In the genomic region with DNA sequence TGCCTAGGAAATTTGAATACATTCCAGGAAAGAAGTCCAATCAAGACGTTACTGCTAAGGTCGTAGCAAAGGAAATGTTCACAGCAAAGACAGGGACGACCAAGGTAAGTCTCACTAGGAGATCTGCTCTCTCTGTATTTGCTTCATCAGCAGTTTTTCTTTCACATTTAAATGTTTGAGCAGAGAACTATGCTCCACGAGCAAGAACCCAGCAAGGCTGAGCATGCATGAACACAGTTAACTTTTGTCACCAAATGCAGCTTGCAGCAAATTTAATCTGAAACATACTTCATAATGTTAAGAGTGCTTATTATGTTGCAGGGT, we compare ENCODE assay signal across 16 cellular contexts.
DNase-seq lines count a peak whose midpoint lies in the region; ATAC-seq, FAIRE-seq and TF ChIP-seq lines count a peak whose summit lies in the region.
"Had no signal": no experiment of that assay in that cellular context is flagged by ENCODE, and none has a peak within 500 bp of the region (broad histone marks: within the 10 kb centered on the region; RNA-seq: fewer than 3 reads in every experiment).

No MANE protein-coding gene starts in this region.

- no peak overlapping the region for H3K4me3 ChIP-seq in A673 (ENCODE audit: low read depth, low read length, poor library complexity, severe bottlenecking)

- TF ChIP-seq POLR2A in H54 (IDR thresholded peaks at IDR 0.05; ENCODE audit: low read depth, low read length): no peak

- no peaks in the 10 kb centered on the region for H3K27me3 ChIP-seq in A673 (replicated peaks; ENCODE audit: insufficient read depth, low read depth, low read length, poor library complexity)

- H3K4me1 ChIP-seq in A673 (ENCODE audit: insufficient read depth, low read length, poor library complexity, severe bottlenecking): peaks cover 46% of the 10 kb centered on the region

- no TSS peak for BruUV-seq in A673 (replicated peaks; lab: Mats Ljungman, UMichigan)

- H3K9me3 Mint-ChIP-seq in WTC11: peaks cover 18% of the 10 kb centered on the region

- ATAC-seq in WTC11 (peak; percentile 36), GM18520 (IDR thresholded peaks at IDR 0.05; ENCODE audit: unreplicated experiment) (no peak)
- ATAC-seq: HCT116, PC-3 had no signal

- CTCF ChIA-PET in A673 (lab: Charles Lee) (no interaction called here), WTC11 (lab: Charles Lee) (interaction anchor here (1.0 kb wide), 2 partner anchors 30 to 196 kb away, joined by 3 to 4 read pairs; no protein-coding TSS in a partner anchor)

- H3K4me3 Mint-ChIP-seq in WTC11: no peak overlapping the region
- H3K4me3 Mint-ChIP-seq: CD8-positive, alpha-beta memory T cell had no signal

- FAIRE-seq in H54 (lab: Jason Lieb, UNC): peak; percentile 61
- FAIRE-seq in islet of Langerhans (lab: Jason Lieb, UNC): peak; percentile 88

- H3K9me3 ChIP-seq in A673 (ENCODE audit: low read depth, low read length, poor library complexity, severe bottlenecking): peaks cover 13% of the 10 kb centered on the region

- POLR2A ChIA-PET in A673 (lab: Charles Lee; ENCODE audit: low non-redundant PET) (interaction anchor here (0.6 kb wide), 1 partner anchor 15 kb away, joined by 4 read pairs; no protein-coding TSS in a partner anchor), WTC11 (lab: Charles Lee) (no interaction called here)

- TF ChIP-seq CTCF in A673 (conservative IDR thresholded peaks at IDR 0.05; ENCODE audit: low read depth, low read length) (no peak), WTC11 (IDR thresholded peaks at IDR 0.05) (no peak)

- H3K27ac ChIP-seq in A673 (ENCODE audit: low read depth, low read length, poor library complexity, severe bottlenecking): peak overlapping the region; percentile 64
- H3K27ac ChIP-seq: RWPE1 had no signal

- intact Hi-C loops in A673 (cut with micrococcal nuclease; ENCODE audit: unreplicated experiment): no loop called here

- DNase-seq in A673 (ENCODE audit: low spot score): peak; percentile 34
- no peak for DNase-seq in H54 (ENCODE audit: insufficient read length, low spot score)
- no peak for DNase-seq in WTC11 (ENCODE audit: low spot score)
- DNase-seq in NCI-H2196 (lab: John Stamatoyannopoulos, UW; ENCODE audit: unreplicated experiment): no peak
- no peak for DNase-seq in UCSD-AML1 (lab: John Stamatoyannopoulos, UW; ENCODE audit: unreplicated experiment)
- DNase-seq: ACHN; CD8-positive, alpha-beta memory T cell; DMS79; KG1; NCI-H187 treated with DMSO at 0.1 percent for 48 hours; NCI-H446; PC-3 had no signal

- peaks cover 2% of the 10 kb centered on the region; the same call in 1 of the 2 replicates for H3K27me3 Mint-ChIP-seq in WTC11 (ENCODE audit: low read depth)

- peaks cover 12% of the 10 kb centered on the region for H3K36me3 Mint-ChIP-seq in WTC11

- no peaks in the 10 kb centered on the region for H3K36me3 ChIP-seq in A673 (ENCODE audit: insufficient read depth, low read length, poor library complexity, severe bottlenecking)

- H3K4me1 Mint-ChIP-seq in WTC11: peaks cover 15% of the 10 kb centered on the region
- H3K4me1 Mint-ChIP-seq: CD8-positive, alpha-beta memory T cell had no signal

- H3K27ac Mint-ChIP-seq in WTC11: no peak overlapping the region
- H3K27ac Mint-ChIP-seq: CD8-positive, alpha-beta memory T cell had no signal

TF ChIP-seq in WTC11, 78 proteins besides CTCF, POLR2A, EP300 and RAD21:
- TF ChIP-seq ZNF423 (CRISPR knock-in tag; IDR thresholded peaks at IDR 0.05): no peak
- TF ChIP-seq, protein P1, sequence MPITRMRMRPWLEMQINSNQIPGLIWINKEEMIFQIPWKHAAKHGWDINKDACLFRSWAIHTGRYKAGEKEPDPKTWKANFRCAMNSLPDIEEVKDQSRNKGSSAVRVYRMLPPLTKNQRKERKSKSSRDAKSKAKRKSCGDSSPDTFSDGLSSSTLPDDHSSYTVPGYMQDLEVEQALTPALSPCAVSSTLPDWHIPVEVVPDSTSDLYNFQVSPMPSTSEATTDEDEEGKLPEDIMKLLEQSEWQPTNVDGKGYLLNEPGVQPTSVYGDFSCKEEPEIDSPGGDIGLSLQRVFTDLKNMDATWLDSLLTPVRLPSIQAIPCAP (CRISPR knock-in tag; IDR thresholded peaks at IDR 0.05): no peak
- TF ChIP-seq, protein P2, sequence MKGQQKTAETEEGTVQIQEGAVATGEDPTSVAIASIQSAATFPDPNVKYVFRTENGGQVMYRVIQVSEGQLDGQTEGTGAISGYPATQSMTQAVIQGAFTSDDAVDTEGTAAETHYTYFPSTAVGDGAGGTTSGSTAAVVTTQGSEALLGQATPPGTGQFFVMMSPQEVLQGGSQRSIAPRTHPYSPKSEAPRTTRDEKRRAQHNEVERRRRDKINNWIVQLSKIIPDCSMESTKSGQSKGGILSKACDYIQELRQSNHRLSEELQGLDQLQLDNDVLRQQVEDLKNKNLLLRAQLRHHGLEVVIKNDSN (CRISPR knock-in tag; IDR thresholded peaks at IDR 0.05): no peak
- TF ChIP-seq PRRX2 (CRISPR knock-in tag; IDR thresholded peaks at IDR 0.05): no peak
